In genomic region chr3:24498796-24499195, GRCh38 we compare ENCODE assay signal across 18 cellular contexts. TPM values are rescaled to one million over a fixed set of nuclear protein-coding genes. Genes with fewer than 3 reads are reported as not detected.
DNase-seq lines count a peak whose midpoint lies in the region; ATAC-seq, FAIRE-seq and TF ChIP-seq lines count a peak whose summit lies in the region.
"Had no signal": no experiment of that assay in that cellular context is flagged by ENCODE, and none has a peak within 500 bp of the region (broad histone marks: within the 10 kb centered on the region; RNA-seq: fewer than 3 reads in every experiment).

No MANE protein-coding gene starts in this region.

- TF ChIP-seq RAD21 in K562 (CRISPR knock-in tag; conservative IDR thresholded peaks at IDR 0.05 in 1 of 2, IDR thresholded peaks at IDR 0.05 in 1 of 2), result no peak

- POLR2A ChIA-PET in K562 (lab: Yijun Ruan, JAX), result interaction anchor here (0.7 to 1.6 kb wide), 2 partner anchors 15 to 203 kb away, joined by 3 to 4 read pairs; no protein-coding TSS in a partner anchor

- no peaks in the 10 kb centered on the region for H3K36me3 ChIP-seq in HUES48 (ENCODE audit: control insufficient read depth, insufficient read depth, low read length)
- H3K36me3 ChIP-seq in K562 (ENCODE audit: control insufficient read depth, insufficient read depth, low read length), result no peaks in the 10 kb centered on the region
- H3K36me3 ChIP-seq in uterus, result no peaks in the 10 kb centered on the region
- no peaks in the 10 kb centered on the region for H3K36me3 ChIP-seq in stomach

- TF ChIP-seq CTCF in K562 (IDR thresholded peaks at IDR 0.05 in 2 of 3, conservative IDR thresholded peaks at IDR 0.05 in 1 of 3; ENCODE audit: insufficient read depth in 2 of 3, low read depth in 1 of 3, low read length in 3 of 3), result no peak
- TF ChIP-seq CTCF in uterus (IDR thresholded peaks at IDR 0.05), result no peak
- no peak for TF ChIP-seq CTCF in stomach (IDR thresholded peaks at IDR 0.05)

- H3K4me1 ChIP-seq in HUES48 (ENCODE audit: control insufficient read depth, insufficient read depth, low read length) (peaks cover 35% of the 10 kb centered on the region), K562 (replicated peaks in 1 of 2; ENCODE audit: control insufficient read depth in 2 of 2, insufficient read depth in 2 of 2, low read length in 2 of 2) (peaks cover 21 to 25% of the 10 kb centered on the region in 2 experiments; a peak in 4 of 5 replicates), uterus (no peaks in the 10 kb centered on the region), stomach (peaks cover 5 to 21% (median 16%) of the 10 kb centered on the region in 4 donors)

- no peak overlapping the region; the same call in 1 of the 2 replicates for H3K9ac ChIP-seq in HUES48 (ENCODE audit: low read depth, low read length)
- no peak overlapping the region for H3K9ac ChIP-seq in K562 (ENCODE audit: insufficient read depth in 1 of 2, low read depth in 2 of 2, low read length in 2 of 2)

- H2AFZ ChIP-seq in K562 (ENCODE audit: low read depth, low read length), result no peak overlapping the region

- WGBS in K562 (ENCODE audit: insufficient coverage, low coverage, missing lambda C conversion rate), result 55% methylated on average over 2 of the region's 2 CpGs
- WGBS in stomach, 5 donors, result 71 to 88% (median 81%) methylated on average over 2 of the region's 2 CpGs

- no TSS peak for BruUV-seq in K562 (replicated peaks; lab: Mats Ljungman, UMichigan)

- peaks cover 9% of the 10 kb centered on the region for H3K79me2 ChIP-seq in K562 (ENCODE audit: control insufficient read depth, insufficient read depth, low read length)

- TF ChIP-seq EP300 in K562 (IDR thresholded peaks at IDR 0.05; ENCODE audit: low read length) (no peak), stomach (IDR thresholded peaks at IDR 0.05) (no peak)

- 0 out of 2 replicates have a peak overlapping the region, but pooled peaks have one; percentile 6 for H3K4me3 ChIP-seq in HUES48 (ENCODE audit: low read depth, low read length)
- H3K4me3 ChIP-seq in K562, result no peak overlapping the region
- no peak overlapping the region for H3K4me3 ChIP-seq in uterus
- H3K4me3 ChIP-seq in stomach, result no peak overlapping the region

- H3K27ac ChIP-seq in HUES48 (ENCODE audit: low read depth, low read length), result peak overlapping the region; percentile 69
- H3K27ac ChIP-seq in K562 (ENCODE audit: extremely low read depth, low read depth, low read length), result no peak overlapping the region
- no peak overlapping the region for H3K27ac ChIP-seq in uterus
- H3K27ac ChIP-seq in stomach, result no peak overlapping the region
- H3K27ac ChIP-seq: C4-2B had no signal

- FAIRE-seq in K562 (lab: Jason Lieb, UNC), result no peak
- FAIRE-seq: A204.1, D721Med, G401.6, GM12892, GM18507 had no signal

- intact Hi-C loops in K562 (cut with micrococcal nuclease) (loop anchor here (10.0 kb wide), 2 partner anchors 504 to 584 kb away; partner anchors contain the start of genes NKIRAS1 and RPL15), uterus (cut with DNase I; ENCODE audit: low total_unique reads) (no loop called here), stomach (cut with DNase I; ENCODE audit: low total_unique reads) (no loop called here)

- in situ Hi-C loops in K562 (cut with MboI), result loop anchor here (5.0 kb wide), 2 partner anchors 84 to 236 kb away; no protein-coding TSS in a partner anchor

- no peak for TF ChIP-seq POLR2A in K562 (conservative IDR thresholded peaks at IDR 0.05)
- TF ChIP-seq POLR2A in uterus (IDR thresholded peaks at IDR 0.05), result no peak
- TF ChIP-seq POLR2A in stomach (IDR thresholded peaks at IDR 0.05), result no peak

- CTCF ChIA-PET in K562 (lab: Yijun Ruan, JAX; ENCODE audit: low intra/inter-chr PET ratio), result interaction anchor here (0.6 kb wide), 1 partner anchor 97 kb away, joined by 3 read pairs; no protein-coding TSS in a partner anchor

- no peak overlapping the region for H3K4me2 ChIP-seq in K562 (ENCODE audit: insufficient read depth, low read length)

- DNase-seq in K562 (ENCODE audit: extremely low read depth in 1 of 4, low spot score in 3 of 4) (no peak), myocyte (ENCODE audit: low read depth) (peak; percentile 82), uterus (no peak), stomach (no peak)
- DNase-seq: ACHN; Caco-2; CD4-positive, alpha-beta T cell; HCEC 1CT; IMR-90; KBM-7 had no signal

- H3K9me3 ChIP-seq in HUES48 (ENCODE audit: control insufficient read depth, insufficient read depth, low read length) (no peaks in the 10 kb centered on the region), K562 (replicated peaks; ENCODE audit: control insufficient read depth, insufficient read depth, low read depth, low read length) (no peaks in the 10 kb centered on the region), uterus (no peaks in the 10 kb centered on the region), stomach (no peaks in the 10 kb centered on the region)
- H3K9me3 ChIP-seq: Caco-2 had no signal

- no peaks in the 10 kb centered on the region for H4K20me1 ChIP-seq in K562 (replicated peaks; ENCODE audit: control insufficient read depth, insufficient read depth, low read length)

- peaks cover 14% of the 10 kb centered on the region for H3K27me3 ChIP-seq in HUES48 (ENCODE audit: control insufficient read depth, insufficient read depth, low read length)
- H3K27me3 ChIP-seq in K562 (ENCODE audit: control insufficient read depth in 2 of 2, insufficient read depth in 2 of 2, low read length in 2 of 2), result no peaks in the 10 kb centered on the region
- no peaks in the 10 kb centered on the region for H3K27me3 ChIP-seq in uterus
- peaks cover 0 to 23% (median 12%) of the 10 kb centered on the region in 3 donors for H3K27me3 ChIP-seq in stomach

- H3K9me1 ChIP-seq in K562 (ENCODE audit: control insufficient read depth, insufficient read depth, low read length), result no peaks in the 10 kb centered on the region

- ATAC-seq in K562 (no peak), GM21447 (IDR thresholded peaks at IDR 0.05; ENCODE audit: unreplicated experiment) (no peak)

TF ChIP-seq in K562, 482 proteins besides CTCF, POLR2A, EP300 and RAD21:
- no peak for TF ChIP-seq TBL1XR1 (IDR thresholded peaks at IDR 0.05; ENCODE audit: low read length in 2 of 2)
- 0 out of 2 replicates have a peak, but pooled peaks have one; percentile 6 for TF ChIP-seq L3MBTL2 (IDR thresholded peaks at IDR 0.05)
- TF ChIP-seq HDAC8 (tag; IDR thresholded peaks at IDR 0.05), result 0 out of 2 replicates have a peak, but pooled peaks have one; percentile 4
- peak; percentile 1; the same call in 1 of the 2 replicates for TF ChIP-seq ZNF584 (CRISPR knock-in tag; IDR thresholded peaks at IDR 0.05; ENCODE audit: low read depth)
- 0 out of 2 replicates have a peak, but pooled peaks have one; percentile 25 for TF ChIP-seq ZNF395 (CRISPR knock-in tag; IDR thresholded peaks at IDR 0.05)

RNA-seq across cellular contexts. Expression of gene THRB, which starts 4.1 kb away (rescaled TPM):
- 30.5 and 37.3 TPM in 2 replicates for total RNA-seq in K562 (2011; cell fraction: chromatin; rRNA removed; ENCODE audit: low replicate concordance)
- 8.4 and 9.8 TPM in 2 replicates for total RNA-seq in K562 (2011; cell fraction: nucleolus; rRNA removed)
- total RNA-seq in K562 (2011; cell fraction: nucleoplasm; rRNA removed), result 15.2 and 25.6 TPM in 2 replicates
- total RNA-seq in K562 (2014; rRNA removed), result 5.6 and 6.0 TPM in 2 replicates
- total RNA-seq in K562 (2014; rRNA removed; fragmentation: Illumina TruSeq; extraction: Trizol), result 6.9 and 8.3 TPM in 2 replicates
- total RNA-seq in K562 (2015; rRNA removed; fragmentation: Illumina TruSeq; extraction: Trizol), result 7.0 and 7.2 TPM in 2 replicates
- 9.7 and 10.5 TPM in 2 replicates for total RNA-seq in K562 (2021)
- polyA plus RNA-seq in K562 (2011; rRNA removed), result 11.0 and 14.9 TPM in 2 replicates
- 5.1 and 6.0 TPM in 2 replicates for polyA plus RNA-seq in K562 (2011; cell fraction: cytosol; rRNA removed)
- polyA plus RNA-seq in K562 (2011; cell fraction: nucleus; rRNA removed), result 14.3 and 15.5 TPM in 2 replicates
- 5.7 and 5.9 TPM in 2 replicates for polyA plus RNA-seq in K562 (2012)
- 7.1 and 9.0 TPM in 2 replicates for polyA plus RNA-seq in K562 (2014; fragmentation: Illumina TruSeq; extraction: Trizol)
- polyA plus RNA-seq in K562 (2014; fragmentation: Nextera tagmentation; extraction: Ambion mirVana), result 1 to 10 TPM; 1.7 to 3.0 TPM
- 4.1 and 4.7 TPM in 2 replicates for polyA plus RNA-seq in K562 (2014; rRNA removed)
- 34.3 and 35.4 TPM in 2 replicates for polyA minus RNA-seq in K562 (2011; rRNA and poly(A)+ RNA removed)
- polyA minus RNA-seq in K562 (2011; cell fraction: cytosol; rRNA and poly(A)+ RNA removed), result 6.6 and 11.8 TPM in 2 replicates
- 27.3 and 34.0 TPM in 2 replicates for polyA minus RNA-seq in K562 (2011; cell fraction: nucleus; rRNA and poly(A)+ RNA removed)
- total RNA-seq in myocyte, result 4.7 and 5.1 TPM in 2 replicates
- polyA plus RNA-seq in myocyte (2012), result 1.9 TPM
- 10 to 100 TPM in 2 of 4 donors, 1 to 10 TPM in 2; 4.6 to 38.2 (median 17.3) TPM for total RNA-seq in uterus
- 10 to 100 TPM in 4 of 5 donors, 1 to 10 TPM in 1; 6.1 to 47.3 (median 25.0) TPM for total RNA-seq in stomach
- polyA plus RNA-seq in stomach, result 1 to 10 TPM; 3.6 to 7.1 (median 5.7) TPM
- total RNA-seq: CD4-positive, alpha-beta T cell had no signal
- polyA plus RNA-seq: IMR-90 had no signal
